In genomic region chr20:11260611-11261010, GRCh38 we compare ENCODE assay signal across 17 cellular contexts.
"Had no signal": no experiment of that assay in that cellular context is flagged by ENCODE, and none has a peak within 500 bp of the region (broad histone marks: within the 10 kb centered on the region; RNA-seq: fewer than 3 reads in every experiment).

No MANE protein-coding gene starts in this region.

- H3K9me3 ChIP-seq: left lung, transverse colon had no signal

- H3K4me1 ChIP-seq: left lung, right atrium auricular region, transverse colon had no signal

- H3K27me3 ChIP-seq: esophagus squamous epithelium, left lung, right atrium auricular region, transverse colon had no signal

- DNase-seq: activated CD4-positive, alpha-beta T cell treated with anti-CD3 and anti-CD28 coated beads, Interleukin-2, amount 10 ng/mL, durations not matched to agents 7 days and 5 days; activated CD4-positive, CD25-positive, alpha-beta regulatory T cell; activated naive CD4-positive, alpha-beta T cell; activated naive CD8-positive, alpha-beta T cell treated with anti-CD3 and anti-CD28 coated beads, Interleukin-2, amount 10 ng/mL, durations not matched to agents 7 days and 5 days; anterior cingulate cortex; caudate nucleus; esophagus squamous epithelium; left lung; naive thymus-derived CD8-positive, alpha-beta T cell; small intestine; stimulated activated CD4-positive, alpha-beta T cell treated with anti-CD3 and anti-CD28 coated beads, Interleukin-4, amount 100 ng/mL, for 4 hours; stimulated activated CD8-positive, alpha-beta memory T cell treated with anti-CD3 and anti-CD28 coated beads, Interleukin-4, amount 100 ng/mL, for 48 hours; stimulated activated naive CD4-positive, alpha-beta T cell treated with Interleukin-2 at 50 U/mL for 16 hours; T-helper 2 cell; transverse colon had no signal

- H3K36me3 ChIP-seq: esophagus squamous epithelium, left lung, right atrium auricular region, transverse colon had no signal

- H3K4me3 ChIP-seq: coronary artery, esophagus squamous epithelium, left lung, right atrium auricular region, transverse colon had no signal

- H3K27ac ChIP-seq: coronary artery, esophagus squamous epithelium, left lung, right atrium auricular region, transverse colon had no signal

- ATAC-seq: naive thymus-derived CD8-positive, alpha-beta T cell had no signal
